ENCODE assay signal across 8 cellular contexts in the genomic region with DNA sequence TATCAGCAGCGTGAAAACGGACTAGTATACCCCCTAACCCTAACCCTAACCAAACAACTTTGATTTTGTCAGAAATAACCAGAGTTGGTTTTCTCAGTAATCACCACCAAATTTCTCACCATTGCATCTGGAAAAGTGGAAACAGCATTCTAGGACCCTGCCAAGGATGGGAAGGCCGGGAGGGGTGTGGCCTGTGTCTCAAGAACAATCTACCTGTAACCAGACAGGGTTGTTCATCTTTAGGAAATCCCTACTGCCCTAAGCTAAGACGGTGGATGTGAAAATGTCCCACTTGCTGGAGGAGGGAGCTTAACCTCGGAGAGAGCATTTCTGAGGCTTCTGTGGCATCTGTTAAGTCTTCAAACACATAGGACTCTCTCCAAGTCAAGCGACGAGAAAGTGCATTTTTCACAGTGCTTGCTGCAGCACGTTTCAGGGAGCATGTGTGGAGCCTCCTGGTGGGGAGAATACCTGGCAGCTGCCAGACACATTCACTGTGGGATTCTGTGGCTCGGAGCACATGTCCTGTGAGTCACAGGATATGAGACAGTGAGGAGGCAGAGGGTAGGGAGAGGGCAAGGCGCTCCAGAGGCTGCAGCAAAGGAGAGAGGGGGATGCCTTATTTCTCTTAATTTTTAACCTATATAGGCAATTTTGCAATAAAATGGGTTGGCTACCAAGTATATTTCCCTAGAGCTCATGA.
DNase-seq lines count a peak whose midpoint lies in the region; ATAC-seq and TF ChIP-seq lines count a peak whose summit lies in the region.

No MANE protein-coding gene starts in this region.

- no peaks in the 10 kb centered on the region for H3K36me3 ChIP-seq in HEK293 (ENCODE audit: control insufficient read depth in 2 of 2, insufficient read depth in 1 of 2, low read length in 2 of 2)

- H3K36me3 Mint-ChIP-seq in T-helper 17 cell (ENCODE audit: low read depth), result peaks cover 2% of the 10 kb centered on the region

- DNase-seq in AG20443 (ENCODE audit: low spot score) (peak; percentile 93), T-helper 17 cell (peak in 1 of 3 donors; percentile 10), fibroblast of the aortic adventitia (ENCODE audit: low read depth) (peak; percentile 98), pons (ENCODE audit: low spot score) (peak; percentile 1), SIG-M5 (lab: John Stamatoyannopoulos, UW) (no peak), T-helper 9 cell (no peak)

- H3K9me3 ChIP-seq in HEK293 (ENCODE audit: control insufficient read depth, insufficient read depth, low read depth, low read length), result no peaks in the 10 kb centered on the region
- no peaks in the 10 kb centered on the region for H3K9me3 ChIP-seq in T-helper 17 cell (ENCODE audit: control insufficient read depth, low read length, poor library complexity, severe bottlenecking)

- H3K4me1 Mint-ChIP-seq in T-helper 17 cell, result peaks cover 12% of the 10 kb centered on the region

- CTCF ChIA-PET in HEK293 (lab: Yijun Ruan, JAX), result interaction anchor here (0.5 to 1.7 kb wide), 15 partner anchors 9 to 243 kb away, joined by 3 to 12 read pairs (median 3); no protein-coding TSS in a partner anchor

- no peak overlapping the region for H3K4me3 Mint-ChIP-seq in T-helper 17 cell

- peak; percentile 33 for ATAC-seq in T-helper 17 cell
- no peak for ATAC-seq in GM19467 (IDR thresholded peaks at IDR 0.05; ENCODE audit: unreplicated experiment)

- no peak overlapping the region for H3K4me3 ChIP-seq in HEK293 (ENCODE audit: low read depth, low read length)
- no peak overlapping the region for H3K4me3 ChIP-seq in fibroblast of the aortic adventitia (ENCODE audit: low read depth, low read length)

- H3K4me1 ChIP-seq in HEK293 (ENCODE audit: control insufficient read depth, insufficient read depth, low read length), result no peaks in the 10 kb centered on the region

- peak overlapping the region; percentile 21 for H3K27ac Mint-ChIP-seq in T-helper 17 cell

- POLR2A ChIA-PET in HEK293 (lab: Yijun Ruan, JAX), result no interaction called here

- TF ChIP-seq CTCF in HEK293 (tag by site-specific recombination; IDR thresholded peaks at IDR 0.05), result peak; percentile 64; the same call in 1 of the 2 replicates
- TF ChIP-seq CTCF in fibroblast of the aortic adventitia (IDR thresholded peaks at IDR 0.05; ENCODE audit: insufficient read depth, low read length), result peak; percentile 73

- no peak overlapping the region for H3K27ac ChIP-seq in HEK293 (ENCODE audit: extremely low read depth, low read depth, low read length)

- no peaks in the 10 kb centered on the region for H3K27me3 Mint-ChIP-seq in T-helper 17 cell

TF ChIP-seq in HEK293, 187 proteins besides CTCF, POLR2A, EP300 and RAD21:
- TF ChIP-seq ZNF623 (tag by site-specific recombination; IDR thresholded peaks at IDR 0.05), result no peak
- TF ChIP-seq PRDM1 (tag by site-specific recombination; IDR thresholded peaks at IDR 0.05), result peak; percentile 68

Comparison
In these comparisons a context has a peak if more than half of its experiments do, and no peak if none do; other contexts are left out.
1. DNase-seq: peak in AG20443 (single experiment), fibroblast of the aortic adventitia (single experiment) and pons (single experiment); none in SIG-M5 (single experiment) and T-helper 9 cell (single experiment).